Comparison of ENCODE assay signal across 8 cellular contexts in the genomic region with DNA sequence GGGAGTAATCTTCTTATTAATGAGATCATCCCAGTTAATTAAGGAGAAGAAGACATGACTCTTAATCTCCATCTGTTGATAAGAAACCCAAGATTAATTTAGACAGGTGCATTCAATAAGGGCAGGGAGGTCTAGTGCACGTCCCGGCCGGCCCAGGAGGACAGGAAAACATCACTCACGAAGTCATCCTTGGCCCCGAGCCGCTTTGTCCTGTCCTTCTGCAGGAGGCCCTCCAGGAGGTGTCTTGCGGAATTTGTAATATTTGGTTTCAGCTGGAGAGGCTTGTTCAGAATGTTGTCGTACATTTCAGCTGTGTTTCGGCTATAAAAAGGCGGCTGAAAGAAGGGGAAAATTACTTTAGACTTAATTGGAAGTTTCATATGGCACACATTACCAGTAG.
A peak's percentile ranks its signal among the peaks of the same experiment; 100 is the strongest.
DNase-seq lines count a peak whose midpoint lies in the region; ATAC-seq lines count a peak whose summit lies in the region.
"Had no signal": no experiment of that assay in that cellular context is flagged by ENCODE, and none has a peak within 500 bp of the region (broad histone marks: within the 10 kb centered on the region; RNA-seq: fewer than 3 reads in every experiment).

No MANE protein-coding gene starts in this region.

- ATAC-seq in activated T-helper 17 cell treated with anti-CD3 and anti-CD28 coated beads, Interleukin-2, amount 50 U/mL, for 72 hours (replicated peaks): no peak
- no peak for ATAC-seq in GM18517 (IDR thresholded peaks at IDR 0.05; ENCODE audit: unreplicated experiment)

- peaks cover 26% of the 10 kb centered on the region for H3K4me1 Mint-ChIP-seq in activated T-helper 17 cell treated with anti-CD3 and anti-CD28 coated beads, Interleukin-2, amount 50 U/mL, for 72 hours

- H3K27ac ChIP-seq in skin epidermis: peak overlapping the region in 8 of 21 experiments; percentile 3 to 100 (median 56)

- peak overlapping the region; percentile 51 for H3K27ac Mint-ChIP-seq in activated T-helper 17 cell treated with anti-CD3 and anti-CD28 coated beads, Interleukin-2, amount 50 U/mL, for 72 hours

- H3K36me3 Mint-ChIP-seq in activated T-helper 17 cell treated with anti-CD3 and anti-CD28 coated beads, Interleukin-2, amount 50 U/mL, for 72 hours (ENCODE audit: low read depth): peaks cover 79% of the 10 kb centered on the region

- H3K27me3 Mint-ChIP-seq in activated T-helper 17 cell treated with anti-CD3 and anti-CD28 coated beads, Interleukin-2, amount 50 U/mL, for 72 hours: no peaks in the 10 kb centered on the region

- peak overlapping the region; percentile 50 to 91 (median 82) for H3K4me3 ChIP-seq in skin epidermis

- peak; percentile 32 for DNase-seq in HCEC 1CT
- DNase-seq in glomerular visceral epithelial cell (ENCODE audit: extremely low spot score): peak; percentile 44
- DNase-seq in retina: no peak
- DNase-seq in DMS53 treated with DMSO at 0.1 percent for 48 hours (lab: John Stamatoyannopoulos, UW; ENCODE audit: unreplicated experiment): no peak
- DNase-seq: activated CD4-positive, alpha-beta T cell treated with anti-CD3 and anti-CD28 coated beads for 48 hours had no signal

- peak overlapping the region; percentile 91 for H3K4me3 Mint-ChIP-seq in activated T-helper 17 cell treated with anti-CD3 and anti-CD28 coated beads, Interleukin-2, amount 50 U/mL, for 72 hours

- H3K9me3 Mint-ChIP-seq in activated T-helper 17 cell treated with anti-CD3 and anti-CD28 coated beads, Interleukin-2, amount 50 U/mL, for 72 hours: no peaks in the 10 kb centered on the region

Comparison
In these comparisons a context has a peak if more than half of its experiments do, and no peak if none do; other contexts are left out.
1. DNase-seq: peak in HCEC 1CT (single experiment) and glomerular visceral epithelial cell (single experiment); none in retina (single experiment) and DMS53 treated with DMSO at 0.1 percent for 48 hours (single experiment).